In genomic region chr1:67749263-67749843, GRCh38 we compare ENCODE assay signal across 10 cellular contexts.
DNase-seq lines count a peak whose midpoint lies in the region; ATAC-seq and TF ChIP-seq lines count a peak whose summit lies in the region.
"Had no signal": no experiment of that assay in that cellular context is flagged by ENCODE, and none has a peak within 500 bp of the region (broad histone marks: within the 10 kb centered on the region; RNA-seq: fewer than 3 reads in every experiment).

No MANE protein-coding gene starts in this region.

- H3K9ac ChIP-seq in rectal smooth muscle tissue (ENCODE audit: low read length) = no peak overlapping the region

- ATAC-seq in Panc1 (peak; percentile 35), left ventricle myocardium superior (peak; percentile 17)

- no peak for TF ChIP-seq POLR2A in erythroblast (IDR thresholded peaks at IDR 0.05; ENCODE audit: low read length)

- H3K27ac ChIP-seq in Panc1 (ENCODE audit: low read length) = peak overlapping the region; percentile 88
- H3K27ac ChIP-seq in rectal smooth muscle tissue (ENCODE audit: low read depth, low read length) = peak overlapping the region; percentile 80

- intact Hi-C loops in Panc1 (cut with micrococcal nuclease; ENCODE audit: unreplicated experiment) = loop anchor here (5.0 kb wide), 2 partner anchors 62 to 212 kb away; partner anchors contain the start of gene GADD45A
- intact Hi-C loops in left ventricle myocardium superior (cut with micrococcal nuclease) = no loop called here

- CTCF ChIA-PET in Panc1 (lab: Charles Lee) = interaction anchor here (1.3 kb wide), 1 partner anchor 11 kb away, joined by 3 read pairs; no protein-coding TSS in a partner anchor

- no peaks in the 10 kb centered on the region for H3K9me3 ChIP-seq in Panc1 (ENCODE audit: control insufficient read depth, insufficient read depth, low read depth, low read length)

- BruUV-seq in Panc1 (replicated peaks; lab: Mats Ljungman, UMichigan) = no TSS peak

- no peaks in the 10 kb centered on the region for H3K27me3 ChIP-seq in Panc1 (ENCODE audit: control insufficient read depth, insufficient read depth, low read length)
- H3K27me3 ChIP-seq in rectal smooth muscle tissue (ENCODE audit: control insufficient read depth, insufficient read depth, low read length) = no peaks in the 10 kb centered on the region

- DNase-seq in DMS53 (lab: John Stamatoyannopoulos, UW) (peak; percentile 95), Panc1 (ENCODE audit: low read depth, low spot score) (no peak), left ventricle myocardium superior (no peak), NCI-H2029 (lab: John Stamatoyannopoulos, UW) (no peak), erythroblast (lab: John Stamatoyannopoulos, UW) (no peak), OCI-M1 (lab: John Stamatoyannopoulos, UW) (no peak)
- DNase-seq in activated naive CD4-positive, alpha-beta T cell treated with Interleukin-2 at 50 U/mL for 16 hours = no peak
- DNase-seq: activated CD4-positive, CD25-positive, alpha-beta regulatory T cell; naive B cell had no signal

- H3K4me1 ChIP-seq in Panc1 (ENCODE audit: control insufficient read depth, insufficient read depth, low read length) (peaks cover 52% of the 10 kb centered on the region), rectal smooth muscle tissue (ENCODE audit: control insufficient read depth, insufficient read depth, low read length) (peaks cover 25% of the 10 kb centered on the region)

- no peak for TF ChIP-seq CTCF in Panc1 (IDR thresholded peaks at IDR 0.05)

- H3K36me3 ChIP-seq in Panc1 (ENCODE audit: control insufficient read depth, insufficient read depth, low read length) (no peaks in the 10 kb centered on the region), rectal smooth muscle tissue (ENCODE audit: control insufficient read depth, insufficient read depth, low read length) (no peaks in the 10 kb centered on the region)

- in situ Hi-C loops in Panc1 (cut with HindIII; ENCODE audit: low pct_unique_long_range_greater_than_20kb, low sequenced_read_pairs) = no loop called here

- POLR2A ChIA-PET in Panc1 (lab: Charles Lee) = no interaction called here

- H3K4me3 ChIP-seq in Panc1 (ENCODE audit: low read depth in 2 of 2, low read length in 2 of 2) = no peak overlapping the region
- H3K4me3 ChIP-seq in rectal smooth muscle tissue (ENCODE audit: low read length) = peak overlapping the region; percentile 31
